Comparison of ENCODE assay signal across 18 cellular contexts in genomic region chr9:111467778-111468367, GRCh38. TPM values are rescaled to one million over a fixed set of nuclear protein-coding genes. Genes with fewer than 3 reads are reported as not detected.
DNase-seq lines count a peak whose midpoint lies in the region; ATAC-seq and TF ChIP-seq lines count a peak whose summit lies in the region.
"Had no signal": no experiment of that assay in that cellular context is flagged by ENCODE, and none has a peak within 500 bp of the region (broad histone marks: within the 10 kb centered on the region; RNA-seq: fewer than 3 reads in every experiment).

No MANE protein-coding gene starts in this region.

- H3K4me3 ChIP-seq in cardiac muscle cell = no peak overlapping the region
- no peak overlapping the region for H3K4me3 ChIP-seq in subcutaneous abdominal adipose tissue (ENCODE audit: low read depth in 1 of 5, low read length in 5 of 5)
- no peak overlapping the region for H3K4me3 ChIP-seq in testis
- no peak overlapping the region for H3K4me3 ChIP-seq in lower lobe of right lung
- H3K4me3 ChIP-seq: BLaER1, K562 had no signal

- H3K4me1 Mint-ChIP-seq in activated T-helper 17 cell treated with anti-CD3 and anti-CD28 coated beads, Interleukin-2, amount 50 U/mL, for 72 hours = peaks cover 35% of the 10 kb centered on the region
- peaks cover 24% of the 10 kb centered on the region for H3K4me1 Mint-ChIP-seq in memory B cell

- H3K9me3 ChIP-seq in cardiac muscle cell (ENCODE audit: low read depth) (no peaks in the 10 kb centered on the region), subcutaneous abdominal adipose tissue (ENCODE audit: control insufficient read depth in 5 of 5, low read length in 5 of 5) (no peaks in the 10 kb centered on the region), testis (no peaks in the 10 kb centered on the region), lower lobe of right lung (no peaks in the 10 kb centered on the region)

- H3K4me1 ChIP-seq in cardiac muscle cell (ENCODE audit: low read depth) = no peaks in the 10 kb centered on the region
- H3K4me1 ChIP-seq in subcutaneous abdominal adipose tissue (ENCODE audit: control insufficient read depth in 5 of 5, insufficient read depth in 5 of 5, low read length in 5 of 5) = peaks cover 3 to 26% (median 10%) of the 10 kb centered on the region in 5 donors
- no peaks in the 10 kb centered on the region for H3K4me1 ChIP-seq in testis
- H3K4me1 ChIP-seq in lower lobe of right lung = no peaks in the 10 kb centered on the region

- peak overlapping the region; percentile 18 for H3K27ac Mint-ChIP-seq in activated T-helper 17 cell treated with anti-CD3 and anti-CD28 coated beads, Interleukin-2, amount 50 U/mL, for 72 hours
- H3K27ac Mint-ChIP-seq in memory B cell = peak overlapping the region; percentile 4

- H3K27ac ChIP-seq in cardiac muscle cell (peak overlapping the region; percentile 17), subcutaneous abdominal adipose tissue (ENCODE audit: low read depth, low read length) (peak overlapping the region; percentile 2), testis (no peak overlapping the region), lower lobe of right lung (no peak overlapping the region)
- H3K27ac ChIP-seq: BLaER1 had no signal

- no peak overlapping the region for H3K4me3 Mint-ChIP-seq in activated T-helper 17 cell treated with anti-CD3 and anti-CD28 coated beads, Interleukin-2, amount 50 U/mL, for 72 hours
- no peak overlapping the region for H3K4me3 Mint-ChIP-seq in memory B cell
- H3K4me3 Mint-ChIP-seq: CD8-positive, alpha-beta T cell had no signal

- H3K36me3 ChIP-seq in cardiac muscle cell = no peaks in the 10 kb centered on the region
- no peaks in the 10 kb centered on the region for H3K36me3 ChIP-seq in subcutaneous abdominal adipose tissue (ENCODE audit: control insufficient read depth in 5 of 5, insufficient read depth in 5 of 5, low read length in 5 of 5)
- no peaks in the 10 kb centered on the region for H3K36me3 ChIP-seq in testis (ENCODE audit: low read depth, missing control alignments)
- H3K36me3 ChIP-seq in lower lobe of right lung = no peaks in the 10 kb centered on the region

- no peak for ATAC-seq in left cardiac atrium
- no peak for ATAC-seq in activated T-helper 17 cell treated with anti-CD3 and anti-CD28 coated beads, Interleukin-2, amount 50 U/mL, for 72 hours (replicated peaks)
- ATAC-seq in memory B cell (ENCODE audit: low read depth) = no peak
- no peak for ATAC-seq in lower lobe of right lung
- ATAC-seq: CD8-positive, alpha-beta T cell; K562 had no signal

- no peaks in the 10 kb centered on the region for H3K27me3 Mint-ChIP-seq in activated T-helper 17 cell treated with anti-CD3 and anti-CD28 coated beads, Interleukin-2, amount 50 U/mL, for 72 hours
- H3K27me3 Mint-ChIP-seq in memory B cell = no peaks in the 10 kb centered on the region

- TF ChIP-seq POLR2A in testis (IDR thresholded peaks at IDR 0.05) = no peak

- TF ChIP-seq CTCF in cardiac muscle cell (IDR thresholded peaks at IDR 0.05; ENCODE audit: low read depth, low read length) (no peak), testis (IDR thresholded peaks at IDR 0.05) (no peak), lower lobe of right lung (IDR thresholded peaks at IDR 0.05) (no peak)

- no peaks in the 10 kb centered on the region for H3K27me3 ChIP-seq in cardiac muscle cell
- H3K27me3 ChIP-seq in subcutaneous abdominal adipose tissue (ENCODE audit: control insufficient read depth in 5 of 5, insufficient read depth in 4 of 5, low read length in 5 of 5) = no peaks in the 10 kb centered on the region
- H3K27me3 ChIP-seq in testis = no peaks in the 10 kb centered on the region
- no peaks in the 10 kb centered on the region for H3K27me3 ChIP-seq in lower lobe of right lung (ENCODE audit: low read depth)
- H3K27me3 ChIP-seq: BLaER1 had no signal

- no peak for DNase-seq in cardiac muscle cell (ENCODE audit: low read depth in 1 of 2, low spot score in 1 of 2)
- DNase-seq in left cardiac atrium = no peak
- no peak for DNase-seq in memory B cell (ENCODE audit: low spot score in 2 of 2)
- DNase-seq in testis = no peak
- DNase-seq in NCI-H2107 (lab: John Stamatoyannopoulos, UW) = no peak
- no peak for DNase-seq in lower lobe of right lung
- DNase-seq: 8988T; CD8-positive, alpha-beta T cell; DMS79; NCI-H187 treated with DMSO at 0.1 percent for 48 hours; NCI-H2171; NCI-H446 treated with DMSO at 0.1 percent for 48 hours; NK-92 treated with Interleukin-12 subunit alpha and Interleukin-12 subunit beta, amount 100 ng/mL, for 24 hours; OCI-M1 had no signal

- WGBS in testis, 2 donors = 86 to 94% methylated on average over 4 of the region's 4 CpGs

- H3K9me3 Mint-ChIP-seq in activated T-helper 17 cell treated with anti-CD3 and anti-CD28 coated beads, Interleukin-2, amount 50 U/mL, for 72 hours = no peaks in the 10 kb centered on the region
- H3K9me3 Mint-ChIP-seq in memory B cell = no peaks in the 10 kb centered on the region
- H3K9me3 Mint-ChIP-seq: CD8-positive, alpha-beta T cell had no signal

- peaks cover 29% of the 10 kb centered on the region for H3K36me3 Mint-ChIP-seq in activated T-helper 17 cell treated with anti-CD3 and anti-CD28 coated beads, Interleukin-2, amount 50 U/mL, for 72 hours (ENCODE audit: low read depth)
- H3K36me3 Mint-ChIP-seq in memory B cell = peaks cover 12% of the 10 kb centered on the region

- no peak overlapping the region for H3K9ac ChIP-seq in subcutaneous abdominal adipose tissue (ENCODE audit: low read length in 5 of 5)
- H3K9ac ChIP-seq: BLaER1 had no signal

- intact Hi-C loops in left cardiac atrium (cut with DNase I) (no loop called here), testis (cut with DNase I; ENCODE audit: low total_unique reads) (no loop called here), lower lobe of right lung (cut with DNase I) (no loop called here)

RNA-seq across cellular contexts. Expression of gene ECPAS, which starts 16.3 kb away (rescaled TPM):
- total RNA-seq in cardiac muscle cell (51.9 and 56.6 TPM in 2 replicates), left cardiac atrium (10 to 100 TPM; 81.9 to 87.8 TPM), testis (100 to 1,000 TPM in 1 of 2 donors, 10 to 100 TPM in 1; 90.0 to 122 TPM), lower lobe of right lung (97.1 TPM)
- polyA plus RNA-seq in cardiac muscle cell (29.4 and 30.6 TPM in 2 replicates), testis (ENCODE audit: insufficient read depth, low read depth, low replicate concordance) (74.1 TPM)
- total RNA-seq in activated T-helper 17 cell treated with anti-CD3 and anti-CD28 coated beads, Interleukin-2, amount 50 U/mL, for 72 hours = 100 to 1,000 TPM in 1 of 2 donors, 10 to 100 TPM in 1; 77.4 to 103 TPM

RNA-seq across cellular contexts. Expression of gene ZNF483, which starts 57.1 kb away (rescaled TPM):
- total RNA-seq in cardiac muscle cell = 4.5 and 7.2 TPM in 2 replicates
- 2.2 and 3.8 TPM in 2 replicates for polyA plus RNA-seq in cardiac muscle cell
- 1 to 10 TPM; 6.0 to 7.4 TPM for total RNA-seq in left cardiac atrium
- 1 to 10 TPM; 7.0 to 7.3 TPM for total RNA-seq in activated T-helper 17 cell treated with anti-CD3 and anti-CD28 coated beads, Interleukin-2, amount 50 U/mL, for 72 hours
- total RNA-seq in testis = 10 to 100 TPM; 25.1 to 28.6 TPM
- 10.5 TPM for polyA plus RNA-seq in testis (ENCODE audit: insufficient read depth, low read depth, low replicate concordance)
- total RNA-seq in lower lobe of right lung = 5.1 TPM

Comparison
In these comparisons a context has a peak if more than half of its experiments do, and no peak if none do; other contexts are left out.
1. H3K27ac ChIP-seq: peak in cardiac muscle cell (single experiment) and subcutaneous abdominal adipose tissue (single experiment); none in testis (0 of 2) and lower lobe of right lung (single experiment).